22 cellular contexts compared by ENCODE assay signal in the genomic region with DNA sequence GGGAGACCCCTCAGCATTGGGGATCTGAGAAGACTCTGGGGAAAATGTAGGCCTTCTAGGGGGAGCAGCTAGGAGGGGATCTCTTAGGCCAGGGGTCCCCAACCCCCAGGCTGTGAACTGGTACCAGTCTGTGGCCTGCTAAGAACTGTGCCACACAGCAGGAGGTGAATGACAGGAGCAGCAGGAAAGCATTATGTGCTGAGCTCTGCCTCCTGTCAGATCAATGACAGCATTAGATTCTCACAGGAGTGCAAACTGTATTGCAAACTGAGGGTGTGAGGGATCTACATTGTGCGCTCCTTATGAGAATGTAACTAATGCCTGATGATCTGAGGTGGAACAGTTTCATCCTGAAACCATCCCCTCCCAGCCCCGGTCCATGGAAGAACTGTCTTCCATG.
DNase-seq lines count a peak whose midpoint lies in the region; TF ChIP-seq lines count a peak whose summit lies in the region.
"Had no signal": no experiment of that assay in that cellular context is flagged by ENCODE, and none has a peak within 500 bp of the region (broad histone marks: within the 10 kb centered on the region; RNA-seq: fewer than 3 reads in every experiment).

No MANE protein-coding gene starts in this region.

- no peak overlapping the region for H3K27ac ChIP-seq in WERI-Rb-1
- H3K27ac ChIP-seq in mesenchymal stem cell (ENCODE audit: low read length, poor library complexity, severe bottlenecking), result no peak overlapping the region
- H3K27ac ChIP-seq: C4-2B, RWPE1 had no signal

- peaks cover 2% of the 10 kb centered on the region for H3K9me3 ChIP-seq in WERI-Rb-1 (ENCODE audit: severe bottlenecking)
- no peaks in the 10 kb centered on the region for H3K9me3 ChIP-seq in mesenchymal stem cell (ENCODE audit: control insufficient read depth, low read length)

- H3K23ac ChIP-seq in mesenchymal stem cell (ENCODE audit: low read length in 2 of 2), result no peak overlapping the region

- no peak overlapping the region for H2BK5ac ChIP-seq in mesenchymal stem cell (ENCODE audit: low read depth, low read length, poor library complexity, severe bottlenecking)

- no peak overlapping the region for H3K14ac ChIP-seq in mesenchymal stem cell (ENCODE audit: low read length in 2 of 2)

- peak overlapping the region; percentile 44 to 50 for H2BK12ac ChIP-seq in mesenchymal stem cell (ENCODE audit: low read length in 2 of 2)

- peak overlapping the region; percentile 6 for H3K9ac ChIP-seq in mesenchymal stem cell (ENCODE audit: low read length)

- WGBS in mesenchymal stem cell, result 100% methylated on average over 1 of the region's 2 CpGs

- H2BK15ac ChIP-seq in mesenchymal stem cell (ENCODE audit: low read depth, poor library complexity, severe bottlenecking), result no peak overlapping the region

- TF ChIP-seq CTCF in WERI-Rb-1 (IDR thresholded peaks at IDR 0.05; ENCODE audit: low read depth, low read length), result no peak

- peak overlapping the region; percentile 44 for H4K91ac ChIP-seq in mesenchymal stem cell (ENCODE audit: low read length)

- H2AK5ac ChIP-seq in mesenchymal stem cell (ENCODE audit: low read length, severe bottlenecking), result no peak overlapping the region

- H3K4me2 ChIP-seq in mesenchymal stem cell (ENCODE audit: low read length, poor library complexity, severe bottlenecking), result no peak overlapping the region

- DNase-seq in LHCN-M2 (ENCODE audit: low read depth), result peak; percentile 39
- peak; percentile 38 for DNase-seq in WERI-Rb-1
- no peak for DNase-seq in mesenchymal stem cell
- peak; percentile 22 for DNase-seq in retina
- DNase-seq in HK-2 (ENCODE audit: unreplicated experiment), result no peak
- no peak for DNase-seq in A172 (ENCODE audit: low spot score)
- DNase-seq in GM19238 (ENCODE audit: insufficient read length, low spot score), result no peak
- DNase-seq: CD8-positive, alpha-beta memory T cell; DMS79 treated with DMSO at 0.1 percent for 48 hours; GF-D8; GOT3; HCEC 1CT; IMR-90; KG1; MM.1S; NCI-H1694 treated with DMSO at 0.1 percent for 48 hours; NCI-H2081; NCI-H2227 treated with DMSO at 0.1 percent for 48 hours; NCI-H526 treated with DMSO at 0.1 percent for 48 hours; SHP77 had no signal

- H2BK120ac ChIP-seq in mesenchymal stem cell (ENCODE audit: low read depth, low read length), result no peak overlapping the region

- H3K4me3 ChIP-seq in WERI-Rb-1 (ENCODE audit: low read depth, low read length), result no peak overlapping the region
- no peak overlapping the region for H3K4me3 ChIP-seq in mesenchymal stem cell (ENCODE audit: insufficient read depth in 1 of 2, low read depth in 1 of 2, low read length in 2 of 2)

- peaks cover 6% of the 10 kb centered on the region for H3K4me1 ChIP-seq in mesenchymal stem cell (ENCODE audit: control insufficient read depth, insufficient read depth, low read depth, low read length)

- H3K27me3 ChIP-seq in WERI-Rb-1 (ENCODE audit: insufficient read depth, low read depth, severe bottlenecking), result no peaks in the 10 kb centered on the region
- H3K27me3 ChIP-seq in mesenchymal stem cell (ENCODE audit: control insufficient read depth in 1 of 2, insufficient read depth in 1 of 2, low read length in 2 of 2), result no peaks in the 10 kb centered on the region

- H3K79me1 ChIP-seq in mesenchymal stem cell (replicated peaks; ENCODE audit: low read length, poor library complexity, severe bottlenecking), result no peaks in the 10 kb centered on the region

- no peak overlapping the region for H2AFZ ChIP-seq in mesenchymal stem cell (ENCODE audit: low read depth, low read length)

- no peak overlapping the region for H3K4ac ChIP-seq in mesenchymal stem cell (ENCODE audit: low read depth in 1 of 2, low read length in 2 of 2)

- H4K8ac ChIP-seq in mesenchymal stem cell (ENCODE audit: low read length), result no peak overlapping the region

- H3K36me3 ChIP-seq in WERI-Rb-1 (no peaks in the 10 kb centered on the region), mesenchymal stem cell (ENCODE audit: control insufficient read depth in 1 of 2, insufficient read depth in 2 of 2, low read depth in 1 of 2, low read length in 2 of 2) (no peaks in the 10 kb centered on the region)

- H3K18ac ChIP-seq in mesenchymal stem cell (ENCODE audit: low read depth in 1 of 2, low read length in 2 of 2), result peak overlapping the region in 1 of 2 experiments; percentile 54

Comparison
In these comparisons a context has a peak if more than half of its experiments do, and no peak if none do; other contexts are left out.
1. DNase-seq: peak in LHCN-M2 (single experiment), WERI-Rb-1 (single experiment) and retina (single experiment); none in mesenchymal stem cell (single experiment), HK-2 (single experiment), A172 (single experiment) and GM19238 (single experiment).